Comparison of ENCODE assay signal across 8 cellular contexts in genomic region chr5:40755093-40755406, GRCh38. TPM values are rescaled to one million over a fixed set of nuclear protein-coding genes. Genes with fewer than 3 reads are reported as not detected.
DNase-seq lines count a peak whose midpoint lies in the region; ATAC-seq lines count a peak whose summit lies in the region.

No MANE protein-coding gene starts in this region.

- peak; percentile 61 to 72 for DNase-seq in AML-193 (lab: John Stamatoyannopoulos, UW)
- peak; percentile 87 for DNase-seq in NCI-H2227 treated with DMSO at 0.1 percent for 48 hours (lab: John Stamatoyannopoulos, UW)
- DNase-seq in activated CD4-positive, CD25-positive, alpha-beta regulatory T cell (lab: John Stamatoyannopoulos, UW): peak; percentile 11 to 19 (median 17)
- peak; percentile 70 to 72 for DNase-seq in left colon
- peak; percentile 63 to 67 for DNase-seq in stimulated activated CD4-positive, alpha-beta T cell treated with anti-CD3 and anti-CD28 coated beads, Interleukin-2, amount 100 ng/mL, for 24 hours

- intact Hi-C loops in left colon (cut with DNase I, micrococcal nuclease): loop anchor here in 1 of 2 donors (5.0 to 10.0 kb wide), 2 partner anchors 82 to 120 kb away; partner anchors contain the start of gene RPL37

- ATAC-seq in GM18907 (IDR thresholded peaks at IDR 0.05; ENCODE audit: unreplicated experiment) (peak; percentile 80), HG03175 (IDR thresholded peaks at IDR 0.05; ENCODE audit: unreplicated experiment) (peak; percentile 77), left colon (peak; percentile 85)

- peak overlapping the region; percentile 87 for H3K27ac ChIP-seq in cingulate gyrus (ENCODE audit: low read depth, low read length)

RNA-seq across cellular contexts. Expression of gene TTC33, which starts 0.7 kb away (rescaled TPM):
- 10 to 100 TPM; 15.0 to 15.8 TPM for total RNA-seq in left colon

RNA-seq across cellular contexts. Expression of gene PRKAA1, which starts 43.1 kb away (rescaled TPM):
- 100 to 1,000 TPM in 1 of 2 donors, 10 to 100 TPM in 1; 95.4 to 108 TPM for total RNA-seq in left colon

Comparison
In these comparisons a context has a peak if more than half of its experiments do, and no peak if none do; other contexts are left out.
1. Peak in every context shown above with its lines: DNase-seq, ATAC-seq and H3K27ac ChIP-seq.
2. DNase-seq: peak in every context shown above with its lines; median percentile 87 in NCI-H2227 treated with DMSO at 0.1 percent for 48 hours; 71 in left colon; 66 in AML-193; 65 in stimulated activated CD4-positive, alpha-beta T cell treated with anti-CD3 and anti-CD28 coated beads, Interleukin-2, amount 100 ng/mL, for 24 hours; 17 in activated CD4-positive, CD25-positive, alpha-beta regulatory T cell.